In genomic region chr19:797528-798414, GRCh38 we compare ENCODE assay signal across 8 cellular contexts. TPM values are rescaled to one million over a fixed set of nuclear protein-coding genes. Genes with fewer than 3 reads are reported as not detected.
DNase-seq lines count a peak whose midpoint lies in the region; ATAC-seq and TF ChIP-seq lines count a peak whose summit lies in the region.

No MANE protein-coding gene starts in this region.

- no peaks in the 10 kb centered on the region for H3K27me3 Mint-ChIP-seq in activated T-helper 2 cell treated with anti-CD3 and anti-CD28 coated beads, Interferon-gamma antibody, Interleukin-2, Interleukin-4, amounts not matched to agents 10 μg/mL and 5 μg/mL and 100 μg/mL, durations not matched to agents 14 hours and 24 hours and 36 hours (ENCODE audit: low read depth)
- H3K27me3 Mint-ChIP-seq in nephron (ENCODE audit: low read depth), result no peaks in the 10 kb centered on the region

- H3K4me3 ChIP-seq in fibroblast of pulmonary artery (replicated peaks; ENCODE audit: low read depth, low read length), result peak overlapping the region; percentile 92

- H3K4me3 Mint-ChIP-seq in activated T-helper 2 cell treated with anti-CD3 and anti-CD28 coated beads, Interferon-gamma antibody, Interleukin-2, Interleukin-4, amounts not matched to agents 10 μg/mL and 5 μg/mL and 100 μg/mL, durations not matched to agents 14 hours and 24 hours and 36 hours (ENCODE audit: low read depth), result peak overlapping the region; percentile 86
- peak overlapping the region; percentile 96 to 98 (median 98) for H3K4me3 Mint-ChIP-seq in nephron

- peaks cover 20% of the 10 kb centered on the region for H3K4me1 Mint-ChIP-seq in activated T-helper 2 cell treated with anti-CD3 and anti-CD28 coated beads, Interferon-gamma antibody, Interleukin-2, Interleukin-4, amounts not matched to agents 10 μg/mL and 5 μg/mL and 100 μg/mL, durations not matched to agents 14 hours and 24 hours and 36 hours (ENCODE audit: low read depth)
- H3K4me1 Mint-ChIP-seq in nephron, result peaks cover 42% of the 10 kb centered on the region

- in situ Hi-C loops in KBM-7 (cut with MboI; ENCODE audit: low pct_unique_long_range_greater_than_20kb, low sequenced_read_pairs), result no loop called here

- H3K9me3 Mint-ChIP-seq in activated T-helper 2 cell treated with anti-CD3 and anti-CD28 coated beads, Interferon-gamma antibody, Interleukin-2, Interleukin-4, amounts not matched to agents 10 μg/mL and 5 μg/mL and 100 μg/mL, durations not matched to agents 14 hours and 24 hours and 36 hours, result no peaks in the 10 kb centered on the region
- H3K9me3 Mint-ChIP-seq in nephron, result no peaks in the 10 kb centered on the region

- H3K36me3 Mint-ChIP-seq in activated T-helper 2 cell treated with anti-CD3 and anti-CD28 coated beads, Interferon-gamma antibody, Interleukin-2, Interleukin-4, amounts not matched to agents 10 μg/mL and 5 μg/mL and 100 μg/mL, durations not matched to agents 14 hours and 24 hours and 36 hours (ENCODE audit: low read depth), result peaks cover 42% of the 10 kb centered on the region
- H3K36me3 Mint-ChIP-seq in nephron (ENCODE audit: low read depth), result peaks cover 17% of the 10 kb centered on the region

- ATAC-seq in GM21619 (IDR thresholded peaks at IDR 0.05; ENCODE audit: unreplicated experiment), result peak; percentile 28

- intact Hi-C loops in activated T-helper 2 cell treated with anti-CD3 and anti-CD28 coated beads, Interferon-gamma antibody, Interleukin-2, Interleukin-4, amounts not matched to agents 10 μg/mL and 5 μg/mL and 100 μg/mL, durations not matched to agents 14 hours and 24 hours and 36 hours (cut with micrococcal nuclease), result loop anchor here (1.0 to 5.0 kb wide), 6 partner anchors 117 to 227 kb away; partner anchors contain the start of genes KISS1R, POLRMT, RNF126 and RNU6-2

- DNase-seq in DMS114 treated with DMSO at 0.1 percent for 48 hours (lab: John Stamatoyannopoulos, UW; ENCODE audit: unreplicated experiment), result peak; percentile 32
- DNase-seq in KBM-7, result peak; percentile 79
- peak; percentile 89 for DNase-seq in RKO (ENCODE audit: low spot score)
- peak; percentile 89 for DNase-seq in activated T-helper 2 cell treated with anti-CD3 and anti-CD28 coated beads, Interferon-gamma antibody, Interleukin-2, Interleukin-4, amounts not matched to agents 10 μg/mL and 5 μg/mL and 100 μg/mL, durations not matched to agents 14 hours and 24 hours and 36 hours (ENCODE audit: low spot score)
- peak; percentile 91 for DNase-seq in fibroblast of pulmonary artery (ENCODE audit: low read depth)
- peak; percentile 79 for DNase-seq in stimulated activated naive CD4-positive, alpha-beta T cell treated with Interleukin-2 at 50 U/mL for 16 hours (lab: John Stamatoyannopoulos, UW)

- H3K27ac Mint-ChIP-seq in activated T-helper 2 cell treated with anti-CD3 and anti-CD28 coated beads, Interferon-gamma antibody, Interleukin-2, Interleukin-4, amounts not matched to agents 10 μg/mL and 5 μg/mL and 100 μg/mL, durations not matched to agents 14 hours and 24 hours and 36 hours, result peak overlapping the region; percentile 72
- peak overlapping the region; percentile 91 to 98 (median 96) for H3K27ac Mint-ChIP-seq in nephron

- no peak for TF ChIP-seq CTCF in fibroblast of pulmonary artery (IDR thresholded peaks at IDR 0.05; ENCODE audit: low read length, missing control alignments)
- no peak for TF ChIP-seq CTCF in nephron (IDR thresholded peaks at IDR 0.05; ENCODE audit: unreplicated experiment in 3 of 3)

RNA-seq across cellular contexts. Expression of gene PTBP1, which starts 0.5 kb away (rescaled TPM):
- 735 and 739 TPM in 2 replicates for total RNA-seq in activated T-helper 2 cell treated with anti-CD3 and anti-CD28 coated beads, Interferon-gamma antibody, Interleukin-2, Interleukin-4, amounts not matched to agents 10 μg/mL and 5 μg/mL and 100 μg/mL, durations not matched to agents 14 hours and 24 hours and 36 hours

RNA-seq across cellular contexts. Expression of gene PLPPR3, which starts 24.0 kb away (rescaled TPM):
- total RNA-seq in activated T-helper 2 cell treated with anti-CD3 and anti-CD28 coated beads, Interferon-gamma antibody, Interleukin-2, Interleukin-4, amounts not matched to agents 10 μg/mL and 5 μg/mL and 100 μg/mL, durations not matched to agents 14 hours and 24 hours and 36 hours, result not detected in 2 replicates

RNA-seq across cellular contexts. Expression of gene AZU1, which starts 29.9 kb away (rescaled TPM):
- not detected in 2 replicates for total RNA-seq in activated T-helper 2 cell treated with anti-CD3 and anti-CD28 coated beads, Interferon-gamma antibody, Interleukin-2, Interleukin-4, amounts not matched to agents 10 μg/mL and 5 μg/mL and 100 μg/mL, durations not matched to agents 14 hours and 24 hours and 36 hours

RNA-seq across cellular contexts. Expression of gene PRTN3, which starts 43.0 kb away (rescaled TPM):
- not detected in 2 replicates for total RNA-seq in activated T-helper 2 cell treated with anti-CD3 and anti-CD28 coated beads, Interferon-gamma antibody, Interleukin-2, Interleukin-4, amounts not matched to agents 10 μg/mL and 5 μg/mL and 100 μg/mL, durations not matched to agents 14 hours and 24 hours and 36 hours

RNA-seq across cellular contexts. Expression of gene MISP, which starts 46.9 kb away (rescaled TPM):
- total RNA-seq in activated T-helper 2 cell treated with anti-CD3 and anti-CD28 coated beads, Interferon-gamma antibody, Interleukin-2, Interleukin-4, amounts not matched to agents 10 μg/mL and 5 μg/mL and 100 μg/mL, durations not matched to agents 14 hours and 24 hours and 36 hours, result not detected in 2 replicates

Comparison
In these comparisons a context has a peak if more than half of its experiments do, and no peak if none do; other contexts are left out.
1. Peak in every context shown above with its lines: DNase-seq, ATAC-seq and H3K4me3 ChIP-seq.
2. DNase-seq: peak in every context shown above with its lines; median percentile 91 in fibroblast of pulmonary artery; 89 in RKO; 89 in activated T-helper 2 cell treated with anti-CD3 and anti-CD28 coated beads, Interferon-gamma antibody, Interleukin-2, Interleukin-4, amounts not matched to agents 10 μg/mL and 5 μg/mL and 100 μg/mL, durations not matched to agents 14 hours and 24 hours and 36 hours; 79 in KBM-7; 79 in stimulated activated naive CD4-positive, alpha-beta T cell treated with Interleukin-2 at 50 U/mL for 16 hours; 32 in DMS114 treated with DMSO at 0.1 percent for 48 hours.